Comparison of ENCODE assay signal across 1 cellular context in genomic region chr19:2610637-2611482, GRCh38.
A peak's percentile ranks its signal among the peaks of the same experiment; 100 is the strongest.
TF ChIP-seq lines count a peak whose summit lies in the region.

No MANE protein-coding gene starts in this region.

TF ChIP-seq in GM12878, 131 proteins besides CTCF, POLR2A, EP300 and RAD21 (continued from another document):
- no peak for TF ChIP-seq E4F1 (IDR thresholded peaks at IDR 0.05; ENCODE audit: borderline replicate concordance, partially characterized antibody)
- no peak for TF ChIP-seq SUZ12 (IDR thresholded peaks at IDR 0.05; ENCODE audit: unreplicated experiment)
- peak; percentile 39 for TF ChIP-seq PKNOX1 (IDR thresholded peaks at IDR 0.05)
- no peak for TF ChIP-seq STAT3 (IDR thresholded peaks at IDR 0.05; ENCODE audit: low read depth, low read length)
- peak; percentile 81 for TF ChIP-seq FOXM1 (IDR thresholded peaks at IDR 0.05; ENCODE audit: low read depth, low read length)
- TF ChIP-seq NRF1 (conservative IDR thresholded peaks at IDR 0.05; ENCODE audit: low read depth, low read length): no peak
- peak; percentile 90 for TF ChIP-seq RB1 (IDR thresholded peaks at IDR 0.05; ENCODE audit: borderline replicate concordance)
- TF ChIP-seq ZNF384 (IDR thresholded peaks at IDR 0.05; ENCODE audit: borderline replicate concordance, low read depth, low read length): no peak; the same call in 1 of the 2 replicates
TF ChIP-seq in GM12878: peak in this region for 65.
